21 cellular contexts compared by ENCODE assay signal in genomic region chr1:58710190-58710589, GRCh38. TPM values are rescaled to one million over a fixed set of nuclear protein-coding genes. Genes with fewer than 3 reads are reported as not detected.
DNase-seq lines count a peak whose midpoint lies in the region; ATAC-seq, FAIRE-seq and TF ChIP-seq lines count a peak whose summit lies in the region.
"Had no signal": no experiment of that assay in that cellular context is flagged by ENCODE, and none has a peak within 500 bp of the region (broad histone marks: within the 10 kb centered on the region; RNA-seq: fewer than 3 reads in every experiment).

No MANE protein-coding gene starts in this region.

- DNase-seq in MCF 10A (ENCODE audit: unreplicated experiment) = no peak
- no peak for DNase-seq in breast epithelium (ENCODE audit: low spot score in 2 of 2)
- no peak for DNase-seq in glutamatergic neuron
- no peak for DNase-seq in aorta
- no peak for DNase-seq in pancreas
- DNase-seq: BE2C; Caco-2; CD4-positive, CD25-positive, alpha-beta regulatory T cell; DMS53; H7; MM.1S; NCI-H1105; NCI-H1694; NCI-H510A; NCI-H774; PC-9 had no signal

- H3K27ac Mint-ChIP-seq in MCF 10A (ENCODE audit: low read depth, unreplicated experiment) (peak overlapping the region; percentile 87), brain (peak overlapping the region in 4 of 5 experiments; percentile 9 to 80 (median 20)), glutamatergic neuron (ENCODE audit: unreplicated experiment) (peak overlapping the region; percentile 84)
- H3K27ac Mint-ChIP-seq: CD4-positive, CD25-positive, alpha-beta regulatory T cell; IgD-negative memory B cell had no signal

- no TSS peak for BruUV-seq in MCF 10A (replicated peaks; lab: Mats Ljungman, UMichigan)

- FAIRE-seq in pancreas (lab: Jason Lieb, UNC) = no peak
- FAIRE-seq: A204.1 had no signal

- H3K27me3 ChIP-seq in breast epithelium = no peaks in the 10 kb centered on the region
- no peaks in the 10 kb centered on the region for H3K27me3 ChIP-seq in aorta (ENCODE audit: control insufficient read depth in 1 of 2, insufficient read depth in 2 of 2, low read length in 1 of 2)
- H3K27me3 ChIP-seq in pancreas = no peaks in the 10 kb centered on the region
- H3K27me3 ChIP-seq: BE2C had no signal

- 80 to 82% methylated on average over 3 of the region's 3 CpGs for WGBS in aorta, 2 donors
- WGBS in pancreas, 2 donors = 64 to 78% methylated on average over 3 of the region's 3 CpGs

- H3K36me3 ChIP-seq in breast epithelium (no peaks in the 10 kb centered on the region), aorta (ENCODE audit: control insufficient read depth in 1 of 2, insufficient read depth in 2 of 2, low read length in 1 of 2) (no peaks in the 10 kb centered on the region), pancreas (no peaks in the 10 kb centered on the region)
- H3K36me3 ChIP-seq: BE2C had no signal

- no peaks in the 10 kb centered on the region for H3K9me3 Mint-ChIP-seq in MCF 10A (ENCODE audit: unreplicated experiment)
- peaks cover 0 to 3% (median 0%) of the 10 kb centered on the region in 5 experiments for H3K9me3 Mint-ChIP-seq in brain
- no peaks in the 10 kb centered on the region for H3K9me3 Mint-ChIP-seq in glutamatergic neuron (ENCODE audit: unreplicated experiment)
- H3K9me3 Mint-ChIP-seq: IgD-negative memory B cell had no signal

- H3K4me3 Mint-ChIP-seq in MCF 10A (ENCODE audit: unreplicated experiment) (no peak overlapping the region), brain (no peak overlapping the region), glutamatergic neuron (ENCODE audit: unreplicated experiment) (peak overlapping the region; percentile 4)
- H3K4me3 Mint-ChIP-seq: CD4-positive, CD25-positive, alpha-beta regulatory T cell; IgD-negative memory B cell had no signal

- no peak for TF ChIP-seq CTCF in MCF 10A (IDR thresholded peaks at IDR 0.05; ENCODE audit: unreplicated experiment)
- no peak for TF ChIP-seq CTCF in breast epithelium (IDR thresholded peaks at IDR 0.05)
- TF ChIP-seq CTCF in brain (conservative IDR thresholded peaks at IDR 0.05) = no peak
- no peak for TF ChIP-seq CTCF in glutamatergic neuron (IDR thresholded peaks at IDR 0.05; ENCODE audit: partially characterized antibody, unreplicated experiment)
- TF ChIP-seq CTCF in pancreas (IDR thresholded peaks at IDR 0.05) = no peak

- POLR2A ChIA-PET in MCF 10A (lab: Yijun Ruan, JAX) = interaction anchor here (1.5 to 4.3 kb wide), 2 partner anchors 11 to 17 kb away, joined by 6 to 24 read pairs; partner anchors contain the start of gene MYSM1

- H3K4me1 ChIP-seq in breast epithelium (no peaks in the 10 kb centered on the region), aorta (ENCODE audit: control insufficient read depth in 1 of 2, insufficient read depth in 2 of 2, low read length in 2 of 2) (no peaks in the 10 kb centered on the region), pancreas (no peaks in the 10 kb centered on the region)
- H3K4me1 ChIP-seq: BE2C had no signal

- CTCF ChIA-PET in MCF 10A (lab: Yijun Ruan, JAX) = interaction anchor here (0.6 to 3.5 kb wide), 5 partner anchors 9 to 989 kb away, joined by 3 to 12 read pairs (median 4); partner anchors contain the start of genes MYSM1 and OMA1

- H3K36me3 Mint-ChIP-seq in MCF 10A (ENCODE audit: insufficient read depth, unreplicated experiment) (peaks cover 10% of the 10 kb centered on the region), brain (no peaks in the 10 kb centered on the region), glutamatergic neuron (ENCODE audit: unreplicated experiment) (no peaks in the 10 kb centered on the region)
- H3K36me3 Mint-ChIP-seq: CD4-positive, CD25-positive, alpha-beta regulatory T cell; IgD-negative memory B cell had no signal

- H3K27me3 Mint-ChIP-seq in MCF 10A (ENCODE audit: insufficient read depth, unreplicated experiment) (no peaks in the 10 kb centered on the region), brain (no peaks in the 10 kb centered on the region), glutamatergic neuron (ENCODE audit: unreplicated experiment) (no peaks in the 10 kb centered on the region)
- H3K27me3 Mint-ChIP-seq: IgD-negative memory B cell had no signal

- H3K4me3 ChIP-seq in breast epithelium (no peak overlapping the region), aorta (ENCODE audit: low read length in 2 of 2) (no peak overlapping the region), pancreas (no peak overlapping the region)
- H3K4me3 ChIP-seq: PC-9 had no signal

- no peak for ATAC-seq in aorta (ENCODE audit: low FRiP score)
- ATAC-seq in GM18517 (IDR thresholded peaks at IDR 0.05; ENCODE audit: unreplicated experiment) = no peak
- ATAC-seq in pancreas = no peak

- no peak overlapping the region for H3K27ac ChIP-seq in breast epithelium
- no peak overlapping the region for H3K27ac ChIP-seq in aorta (ENCODE audit: low read depth in 1 of 2, low read length in 2 of 2)
- no peak overlapping the region for H3K27ac ChIP-seq in pancreas
- H3K27ac ChIP-seq: PC-9, RWPE1 had no signal

- H3K9me3 ChIP-seq in breast epithelium = no peaks in the 10 kb centered on the region
- no peaks in the 10 kb centered on the region for H3K9me3 ChIP-seq in aorta (ENCODE audit: control insufficient read depth, low read length)
- no peaks in the 10 kb centered on the region for H3K9me3 ChIP-seq in pancreas
- H3K9me3 ChIP-seq: BE2C, Caco-2 had no signal

- no peaks in the 10 kb centered on the region for H3K4me1 Mint-ChIP-seq in MCF 10A (ENCODE audit: insufficient read depth, unreplicated experiment)
- peaks cover 21% of the 10 kb centered on the region for H3K4me1 Mint-ChIP-seq in brain
- peaks cover 19% of the 10 kb centered on the region for H3K4me1 Mint-ChIP-seq in glutamatergic neuron (ENCODE audit: low read depth, unreplicated experiment)
- H3K4me1 Mint-ChIP-seq: IgD-negative memory B cell had no signal

- TF ChIP-seq POLR2A in breast epithelium (IDR thresholded peaks at IDR 0.05) = no peak

- intact Hi-C loops in MCF 10A (cut with micrococcal nuclease) (no loop called here), breast epithelium (cut with DNase I; ENCODE audit: low total_unique reads) (no loop called here), aorta (cut with DNase I) (no loop called here), pancreas (cut with DNase I) (no loop called here)

RNA-seq across cellular contexts. Expression of gene MYSM1, which starts 10.3 kb away (rescaled TPM):
- total RNA-seq in MCF 10A (2022) (22.0 and 25.0 TPM in 2 replicates), breast epithelium (10 to 100 TPM; 24.8 to 54.0 (median 52.4) TPM), glutamatergic neuron (ENCODE audit: unreplicated experiment) (59.6 TPM), aorta (10 to 100 TPM; 42.7 to 50.4 TPM), pancreas (10 to 100 TPM; 10.3 to 20.2 (median 16.2) TPM)
- polyA plus RNA-seq in brain (ENCODE audit: insufficient read depth, low read depth, low replicate concordance) (1.5 TPM), aorta (10 to 100 TPM in 1 of 2 donors, 1 to 10 TPM in 1; 6.6 to 13.3 TPM), pancreas (10 to 100 TPM; 10.2 to 11.4 TPM)

Comparison
In these comparisons a context has a peak if more than half of its experiments do, and no peak if none do; other contexts are left out.
1. H3K27ac Mint-ChIP-seq: peak in every context shown above with its lines; median percentile 87 in MCF 10A; 84 in glutamatergic neuron; 20 in brain.